In the genomic region with DNA sequence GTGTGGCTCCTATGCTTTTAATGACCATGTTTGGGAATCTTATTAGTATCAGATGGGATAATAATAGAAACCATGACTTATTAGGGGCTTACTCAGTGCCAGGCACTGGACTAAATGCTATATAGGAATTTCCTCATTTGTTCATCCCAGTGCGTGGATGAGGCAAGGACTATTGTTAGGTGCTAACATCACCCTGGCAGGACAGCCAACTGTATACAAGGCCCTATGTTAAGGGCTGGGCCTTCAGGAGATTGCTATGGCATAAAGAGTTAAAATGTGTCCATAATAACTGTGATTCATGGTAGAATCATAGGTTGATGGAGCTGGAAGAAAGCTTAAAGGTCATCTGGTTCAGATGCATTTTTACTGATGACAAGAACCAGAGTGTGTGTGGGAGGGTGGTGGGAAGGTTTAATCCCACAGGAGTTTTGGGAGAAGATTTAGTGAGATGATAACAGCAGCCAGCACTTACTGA, we compare ENCODE assay signal across 13 cellular contexts. TPM values are rescaled to one million over a fixed set of nuclear protein-coding genes. Genes with fewer than 3 reads are reported as not detected.
A peak's percentile ranks its signal among the peaks of the same experiment; 100 is the strongest.
DNase-seq lines count a peak whose midpoint lies in the region; ATAC-seq and TF ChIP-seq lines count a peak whose summit lies in the region.
"Had no signal": no experiment of that assay in that cellular context is flagged by ENCODE, and none has a peak within 500 bp of the region (broad histone marks: within the 10 kb centered on the region; RNA-seq: fewer than 3 reads in every experiment).

No MANE protein-coding gene starts in this region.

- H3K4me2 ChIP-seq in fibroblast of lung (ENCODE audit: extremely low read depth, insufficient read depth, low read length): peak overlapping the region; percentile 63
- H3K4me2 ChIP-seq: KMS-11 had no signal

- H3K79me2 ChIP-seq in fibroblast of lung (ENCODE audit: control insufficient read depth, insufficient read depth, low read length): no peaks in the 10 kb centered on the region

- POLR2A ChIA-PET in RWPE1 (lab: Yijun Ruan, JAX; ENCODE audit: low non-redundant PET): interaction anchor here (1.1 to 1.7 kb wide), 2 partner anchors 16 to 22 kb away, joined by 3 to 4 read pairs; no protein-coding TSS in a partner anchor

- H3K36me3 Mint-ChIP-seq in CD4-positive, CD25-positive, alpha-beta regulatory T cell: no peaks in the 10 kb centered on the region

- peak overlapping the region in 2 of 4 donors; percentile 7 to 53 for H3K4me3 Mint-ChIP-seq in CD4-positive, CD25-positive, alpha-beta regulatory T cell
- H3K4me3 Mint-ChIP-seq: T-helper 17 cell had no signal

- H4K20me1 ChIP-seq in fibroblast of lung (ENCODE audit: control insufficient read depth, extremely low read depth, insufficient read depth, low read length): no peaks in the 10 kb centered on the region

- ATAC-seq in CD4-positive, CD25-positive, alpha-beta regulatory T cell (ENCODE audit: low read depth in 2 of 2): no peak
- peak; percentile 63 to 78 (median 72) for ATAC-seq in psoas muscle
- ATAC-seq in GM19351 (IDR thresholded peaks at IDR 0.05; ENCODE audit: unreplicated experiment): no peak
- no peak for ATAC-seq in HG03135 (IDR thresholded peaks at IDR 0.05; ENCODE audit: unreplicated experiment)
- ATAC-seq: T-helper 17 cell had no signal

- in situ Hi-C loops in GM13976 (cut with MboI; ENCODE audit: low sequenced_read_pairs, unreplicated experiment): no loop called here

- 27 to 76% (median 39%) methylated on average over 1 of the region's 1 CpG for WGBS in psoas muscle, 3 donors

- H3K9me3 ChIP-seq in CD4-positive, CD25-positive, alpha-beta regulatory T cell (ENCODE audit: control insufficient read depth in 2 of 2, low read length in 2 of 2): no peaks in the 10 kb centered on the region
- no peaks in the 10 kb centered on the region for H3K9me3 ChIP-seq in fibroblast of lung (ENCODE audit: control insufficient read depth, insufficient read depth, low read depth, low read length)
- H3K9me3 ChIP-seq in psoas muscle: no peaks in the 10 kb centered on the region

- no peak for DNase-seq in CD4-positive, CD25-positive, alpha-beta regulatory T cell
- peak; percentile 79 for DNase-seq in RWPE1 (ENCODE audit: low spot score)
- peak; percentile 64 to 89 for DNase-seq in fibroblast of lung (ENCODE audit: low read depth in 2 of 2)
- no peak for DNase-seq in psoas muscle
- no peak for DNase-seq in GM13976 (ENCODE audit: low spot score)
- DNase-seq in NOMO-1 treated with DMSO at 0.1 percent for 48 hours (lab: John Stamatoyannopoulos, UW; ENCODE audit: unreplicated experiment): no peak
- DNase-seq: central memory CD4-positive, alpha-beta T cell; NCI-H510A; T-helper 17 cell had no signal

- CTCF ChIA-PET in RWPE1 (lab: Yijun Ruan, JAX): no interaction called here

- no peak overlapping the region for H3K9ac ChIP-seq in fibroblast of lung (ENCODE audit: insufficient read depth, low read length)
- H3K9ac ChIP-seq: KMS-11 had no signal

- H3K27ac ChIP-seq in CD4-positive, CD25-positive, alpha-beta regulatory T cell (ENCODE audit: insufficient read depth, low read length, poor library complexity, severe bottlenecking): no peak overlapping the region
- peak overlapping the region; percentile 95 for H3K27ac ChIP-seq in RWPE1
- peak overlapping the region; percentile 67 for H3K27ac ChIP-seq in fibroblast of lung (ENCODE audit: insufficient read depth, low read length)
- H3K27ac ChIP-seq in psoas muscle: peak overlapping the region; percentile 97
- H3K27ac ChIP-seq: C4-2B, KMS-11 had no signal

- H3K27me3 ChIP-seq in CD4-positive, CD25-positive, alpha-beta regulatory T cell (ENCODE audit: control insufficient read depth, insufficient read depth, low read length): peaks cover 8% of the 10 kb centered on the region
- H3K27me3 ChIP-seq in fibroblast of lung (ENCODE audit: control insufficient read depth, insufficient read depth, low read length) (no peaks in the 10 kb centered on the region), psoas muscle (ENCODE audit: insufficient read depth in 3 of 3, low read length in 2 of 3) (no peaks in the 10 kb centered on the region)

- intact Hi-C loops in psoas muscle (cut with DNase I): loop anchor here in 1 of 2 donors (10.0 kb wide), 1 partner anchor 1198 kb away; no protein-coding TSS in a partner anchor

- H3K36me3 ChIP-seq in CD4-positive, CD25-positive, alpha-beta regulatory T cell (ENCODE audit: control insufficient read depth, insufficient read depth, low read length): no peaks in the 10 kb centered on the region
- H3K36me3 ChIP-seq in fibroblast of lung (ENCODE audit: control insufficient read depth, insufficient read depth, low read length) (no peaks in the 10 kb centered on the region), psoas muscle (ENCODE audit: insufficient read depth in 1 of 2, low read depth in 1 of 2) (no peaks in the 10 kb centered on the region)

- peaks cover 3% of the 10 kb centered on the region for H3K4me1 ChIP-seq in CD4-positive, CD25-positive, alpha-beta regulatory T cell (ENCODE audit: control insufficient read depth, insufficient read depth, low read length, poor library complexity, severe bottlenecking)
- peaks cover 29% of the 10 kb centered on the region for H3K4me1 ChIP-seq in fibroblast of lung (ENCODE audit: control insufficient read depth, extremely low read depth, insufficient read depth, low read length)
- H3K4me1 ChIP-seq in psoas muscle: peaks cover 48% of the 10 kb centered on the region

- no peaks in the 10 kb centered on the region for H3K9me3 Mint-ChIP-seq in CD4-positive, CD25-positive, alpha-beta regulatory T cell

- H3K27me3 Mint-ChIP-seq in CD4-positive, CD25-positive, alpha-beta regulatory T cell: peaks cover 14% of the 10 kb centered on the region

- no peak overlapping the region for H3K4me3 ChIP-seq in CD4-positive, CD25-positive, alpha-beta regulatory T cell (ENCODE audit: low read depth, low read length)
- H3K4me3 ChIP-seq in fibroblast of lung (replicated peaks in 1 of 4; ENCODE audit: control extremely low read depth in 1 of 4, insufficient read depth in 1 of 4, low read depth in 3 of 4, low read length in 4 of 4) (no peak overlapping the region), psoas muscle (no peak overlapping the region)

- peaks cover 0 to 14% (median 9%) of the 10 kb centered on the region in 4 donors for H3K4me1 Mint-ChIP-seq in CD4-positive, CD25-positive, alpha-beta regulatory T cell

- H3K27ac Mint-ChIP-seq in CD4-positive, CD25-positive, alpha-beta regulatory T cell: peak overlapping the region in 2 of 3 donors; percentile 45 to 85
- H3K27ac Mint-ChIP-seq: T-helper 17 cell had no signal

- TF ChIP-seq CTCF in RWPE1 (conservative IDR thresholded peaks at IDR 0.05; ENCODE audit: low read depth) (no peak), fibroblast of lung (conservative IDR thresholded peaks at IDR 0.05 in 1 of 2, IDR thresholded peaks at IDR 0.05 in 1 of 2; ENCODE audit: low read depth in 1 of 2, low read length in 2 of 2) (no peak), psoas muscle (IDR thresholded peaks at IDR 0.05) (no peak), GM13976 (IDR thresholded peaks at IDR 0.05; ENCODE audit: borderline replicate concordance, control extremely low read depth, extremely low read depth, insufficient read depth, missing control alignments) (no peak)

- H2AFZ ChIP-seq in fibroblast of lung (ENCODE audit: low read length): no peak overlapping the region

RNA-seq across cellular contexts. Expression of a gene that starts 4.7 kb away (rescaled TPM):
- 55.2 TPM for total RNA-seq in CD4-positive, CD25-positive, alpha-beta regulatory T cell
- polyA plus RNA-seq in CD4-positive, CD25-positive, alpha-beta regulatory T cell: 10 to 100 TPM; 15.7 to 27.1 (median 16.9) TPM
- total RNA-seq in fibroblast of lung: 46.7 and 48.4 TPM in 2 replicates
- 20.9 and 38.2 TPM in 2 replicates for polyA plus RNA-seq in fibroblast of lung
- polyA plus RNA-seq in fibroblast of lung (2012): 12.7 and 26.3 TPM in 2 replicates
- 52.3 and 178 TPM in 2 replicates for polyA minus RNA-seq in fibroblast of lung (ENCODE audit: low replicate concordance)
- 100 to 1,000 TPM in 2 of 4 donors, 10 to 100 TPM in 2; 69.3 to 188 (median 111) TPM for total RNA-seq in psoas muscle
- polyA plus RNA-seq in psoas muscle: 10 to 100 TPM; 23.5 to 68.0 (median 48.1) TPM

RNA-seq across cellular contexts. Expression of a gene that starts 43.3 kb away (rescaled TPM):
- 14.2 TPM for total RNA-seq in CD4-positive, CD25-positive, alpha-beta regulatory T cell
- 1 to 10 TPM; 1.4 to 1.9 (median 1.5) TPM for polyA plus RNA-seq in CD4-positive, CD25-positive, alpha-beta regulatory T cell
- total RNA-seq in fibroblast of lung: 5.6 and 6.2 TPM in 2 replicates
- polyA plus RNA-seq in fibroblast of lung: 16.1 and 31.2 TPM in 2 replicates
- polyA plus RNA-seq in fibroblast of lung (2012): 12.1 and 29.9 TPM in 2 replicates
- 51.9 and 109 TPM in 2 replicates for polyA minus RNA-seq in fibroblast of lung (ENCODE audit: low replicate concordance)
- total RNA-seq in psoas muscle: 10 to 100 TPM in 3 of 4 donors, 1 to 10 TPM in 1; 8.3 to 14.7 (median 13.2) TPM
- 10 to 100 TPM; 11.4 to 22.2 (median 13.1) TPM for polyA plus RNA-seq in psoas muscle

Comparison
In these comparisons a context has a peak if more than half of its experiments do, and no peak if none do; other contexts are left out.
1. ATAC-seq: peak in psoas muscle (4 of 4); none in CD4-positive, CD25-positive, alpha-beta regulatory T cell (0 of 2), GM19351 (single experiment) and HG03135 (single experiment).
2. DNase-seq: peak in RWPE1 (single experiment) and fibroblast of lung (2 of 2); none in CD4-positive, CD25-positive, alpha-beta regulatory T cell (0 of 3), psoas muscle (0 of 2), GM13976 (single experiment) and NOMO-1 treated with DMSO at 0.1 percent for 48 hours (single experiment).